In the genomic region with DNA sequence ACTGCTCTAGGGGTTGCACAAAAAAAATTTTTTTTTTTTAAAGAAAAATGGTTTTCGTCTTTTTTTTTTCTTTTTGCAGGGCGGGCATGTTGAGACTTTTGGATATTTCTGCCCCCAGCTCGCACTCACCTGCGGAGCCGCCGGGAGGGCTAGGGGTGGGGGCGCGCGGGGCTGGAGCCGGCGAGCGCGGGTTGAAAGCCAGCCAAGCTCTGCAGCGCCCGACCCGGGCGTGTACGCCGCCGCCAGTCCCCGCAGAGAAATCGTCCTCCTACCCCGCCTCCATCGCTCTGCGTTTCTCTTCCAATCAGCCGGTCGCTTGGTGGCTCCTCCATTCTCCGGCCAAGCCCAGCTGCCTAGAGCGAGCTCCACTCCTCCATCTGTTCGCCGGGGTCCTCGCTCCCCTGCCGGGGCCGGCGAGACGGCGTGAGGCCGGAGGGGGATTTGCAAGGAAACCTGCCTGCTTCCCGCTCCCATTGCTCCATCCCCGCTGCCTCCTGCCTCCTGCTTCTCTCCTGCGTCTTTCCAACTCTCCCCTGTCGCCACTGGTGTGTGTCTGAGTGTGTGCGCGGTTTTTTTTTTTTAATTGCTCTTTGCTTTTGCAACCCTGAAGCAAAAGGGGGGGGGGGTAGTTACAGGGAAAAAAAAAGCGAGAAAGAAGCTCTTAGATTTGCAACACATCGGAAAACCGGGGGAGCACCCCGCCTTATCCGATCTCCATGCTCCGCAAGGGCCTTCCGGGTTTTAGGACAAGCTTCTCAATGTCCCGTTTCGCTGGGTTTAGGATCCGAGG, we compare ENCODE assay signal across 1 cellular context.
A peak's percentile ranks its signal among the peaks of the same experiment; 100 is the strongest.
TF ChIP-seq lines count a peak whose summit lies in the region.

No MANE protein-coding gene starts in this region.

TF ChIP-seq in HepG2, 621 proteins besides CTCF, POLR2A, EP300 and RAD21 (continued from another document and continues in another):
- TF ChIP-seq, protein P1, sequence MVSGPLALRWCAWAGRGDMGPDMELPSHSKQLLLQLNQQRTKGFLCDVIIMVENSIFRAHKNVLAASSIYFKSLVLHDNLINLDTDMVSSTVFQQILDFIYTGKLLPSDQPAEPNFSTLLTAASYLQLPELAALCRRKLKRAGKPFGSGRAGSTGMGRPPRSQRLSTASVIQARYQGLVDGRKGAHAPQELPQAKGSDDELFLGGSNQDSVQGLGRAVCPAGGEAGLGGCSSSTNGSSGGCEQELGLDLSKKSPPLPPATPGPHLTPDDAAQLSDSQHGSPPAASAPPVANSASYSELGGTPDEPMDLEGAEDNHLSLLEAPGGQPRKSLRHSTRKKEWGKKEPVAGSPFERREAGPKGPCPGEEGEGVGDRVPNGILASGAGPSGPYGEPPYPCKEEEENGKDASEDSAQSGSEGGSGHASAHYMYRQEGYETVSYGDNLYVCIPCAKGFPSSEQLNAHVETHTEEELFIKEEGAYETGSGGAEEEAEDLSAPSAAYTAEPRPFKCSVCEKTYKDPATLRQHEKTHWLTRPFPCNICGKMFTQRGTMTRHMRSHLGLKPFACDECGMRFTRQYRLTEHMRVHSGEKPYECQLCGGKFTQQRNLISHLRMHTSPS (CRISPR knock-in tag; IDR thresholded peaks at IDR 0.05; ENCODE audit: low read depth): no peak
- TF ChIP-seq, protein P2, sequence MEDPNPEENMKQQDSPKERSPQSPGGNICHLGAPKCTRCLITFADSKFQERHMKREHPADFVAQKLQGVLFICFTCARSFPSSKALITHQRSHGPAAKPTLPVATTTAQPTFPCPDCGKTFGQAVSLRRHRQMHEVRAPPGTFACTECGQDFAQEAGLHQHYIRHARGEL (CRISPR knock-in tag; IDR thresholded peaks at IDR 0.05): no peak
- TF ChIP-seq SRF (IDR thresholded peaks at IDR 0.05; ENCODE audit: low read depth, low read length) (no peak), ZNF335 (CRISPR knock-in tag; IDR thresholded peaks at IDR 0.05) (no peak; the same call in 1 of the 2 replicates), KDM5B (CRISPR knock-in tag; IDR thresholded peaks at IDR 0.05; ENCODE audit: borderline replicate concordance) (peak; percentile 1; the same call in 1 of the 2 replicates), RARG (CRISPR knock-in tag; IDR thresholded peaks at IDR 0.05; ENCODE audit: low read depth) (no peak), TCF12 (IDR thresholded peaks at IDR 0.05) (no peak), TCF12 (CRISPR knock-in tag; IDR thresholded peaks at IDR 0.05) (0 out of 2 replicates have a peak, but pooled peaks have one; percentile 62), ARNT2 (CRISPR knock-in tag; IDR thresholded peaks at IDR 0.05; ENCODE audit: low read depth) (no peak), TBX2 (CRISPR knock-in tag; IDR thresholded peaks at IDR 0.05; ENCODE audit: borderline replicate concordance) (0 out of 2 replicates have a peak, but pooled peaks have one; percentile 9), AGO1 (IDR thresholded peaks at IDR 0.05; ENCODE audit: low read depth, low read length, poor library complexity, severe bottlenecking) (peak; percentile 76), ERF (CRISPR knock-in tag; IDR thresholded peaks at IDR 0.05) (peak; percentile 26; the same call in 1 of the 2 replicates), TEAD3 (CRISPR knock-in tag; optimal IDR thresholded peaks at IDR 0.05; ENCODE audit: borderline replicate concordance) (peak; percentile 29), HNRNPLL (IDR thresholded peaks at IDR 0.05; ENCODE audit: low read depth, low read length, poor library complexity, severe bottlenecking) (peak; percentile 73), AHR (CRISPR knock-in tag; IDR thresholded peaks at IDR 0.05) (no peak), KLF6 (CRISPR knock-in tag; IDR thresholded peaks at IDR 0.05) (no peak), SIX1 (CRISPR knock-in tag; IDR thresholded peaks at IDR 0.05; ENCODE audit: borderline replicate concordance) (no peak), ATF1 (CRISPR knock-in tag; IDR thresholded peaks at IDR 0.05) (peak; percentile 64), SMAD1 (CRISPR knock-in tag; IDR thresholded peaks at IDR 0.05; ENCODE audit: borderline replicate concordance, low read depth) (no peak), HNRNPL (IDR thresholded peaks at IDR 0.05; ENCODE audit: low read depth, low read length) (no peak), ZNF101 (CRISPR knock-in tag; IDR thresholded peaks at IDR 0.05; ENCODE audit: borderline replicate concordance, low read depth) (0 out of 2 replicates have a peak, but pooled peaks have one; percentile 18), SAP130 (CRISPR knock-in tag; IDR thresholded peaks at IDR 0.05; ENCODE audit: low read depth) (peak; percentile 61; the same call in 1 of the 2 replicates), ATAD3A (CRISPR knock-in tag; IDR thresholded peaks at IDR 0.05) (no peak), ZNF33A (CRISPR knock-in tag; IDR thresholded peaks at IDR 0.05; ENCODE audit: borderline replicate concordance) (0 out of 2 replicates have a peak, but pooled peaks have one; percentile 9), CBX5 (CRISPR knock-in tag; IDR thresholded peaks at IDR 0.05; ENCODE audit: borderline replicate concordance) (peak; percentile 23; the same call in 1 of the 2 replicates), FOXA3 (CRISPR knock-in tag; IDR thresholded peaks at IDR 0.05) (peak; percentile 34; the same call in 1 of the 2 replicates), SRY (CRISPR knock-in tag; IDR thresholded peaks at IDR 0.05) (0 out of 2 replicates have a peak, but pooled peaks have one; percentile 21), RFX3 (CRISPR knock-in tag; IDR thresholded peaks at IDR 0.05) (no peak), REPIN1 (CRISPR knock-in tag; IDR thresholded peaks at IDR 0.05; ENCODE audit: borderline replicate concordance, low read depth) (0 out of 2 replicates have a peak, but pooled peaks have one; percentile 38)
- TF ChIP-seq, protein P3, sequence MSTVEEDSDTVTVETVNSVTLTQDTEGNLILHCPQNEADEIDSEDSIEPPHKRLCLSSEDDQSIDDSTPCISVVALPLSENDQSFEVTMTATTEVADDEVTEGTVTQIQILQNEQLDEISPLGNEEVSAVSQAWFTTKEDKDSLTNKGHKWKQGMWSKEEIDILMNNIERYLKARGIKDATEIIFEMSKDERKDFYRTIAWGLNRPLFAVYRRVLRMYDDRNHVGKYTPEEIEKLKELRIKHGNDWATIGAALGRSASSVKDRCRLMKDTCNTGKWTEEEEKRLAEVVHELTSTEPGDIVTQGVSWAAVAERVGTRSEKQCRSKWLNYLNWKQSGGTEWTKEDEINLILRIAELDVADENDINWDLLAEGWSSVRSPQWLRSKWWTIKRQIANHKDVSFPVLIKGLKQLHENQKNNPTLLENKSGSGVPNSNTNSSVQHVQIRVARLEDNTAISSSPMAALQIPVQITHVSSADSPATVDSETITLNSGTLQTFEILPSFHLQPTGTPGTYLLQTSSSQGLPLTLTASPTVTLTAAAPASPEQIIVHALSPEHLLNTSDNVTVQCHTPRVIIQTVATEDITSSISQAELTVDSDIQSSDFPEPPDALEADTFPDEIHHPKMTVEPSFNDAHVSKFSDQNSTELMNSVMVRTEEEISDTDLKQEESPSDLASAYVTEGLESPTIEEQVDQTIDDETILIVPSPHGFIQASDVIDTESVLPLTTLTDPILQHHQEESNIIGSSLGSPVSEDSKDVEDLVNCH (CRISPR knock-in tag; IDR thresholded peaks at IDR 0.05): no peak
- TF ChIP-seq, protein P4, sequence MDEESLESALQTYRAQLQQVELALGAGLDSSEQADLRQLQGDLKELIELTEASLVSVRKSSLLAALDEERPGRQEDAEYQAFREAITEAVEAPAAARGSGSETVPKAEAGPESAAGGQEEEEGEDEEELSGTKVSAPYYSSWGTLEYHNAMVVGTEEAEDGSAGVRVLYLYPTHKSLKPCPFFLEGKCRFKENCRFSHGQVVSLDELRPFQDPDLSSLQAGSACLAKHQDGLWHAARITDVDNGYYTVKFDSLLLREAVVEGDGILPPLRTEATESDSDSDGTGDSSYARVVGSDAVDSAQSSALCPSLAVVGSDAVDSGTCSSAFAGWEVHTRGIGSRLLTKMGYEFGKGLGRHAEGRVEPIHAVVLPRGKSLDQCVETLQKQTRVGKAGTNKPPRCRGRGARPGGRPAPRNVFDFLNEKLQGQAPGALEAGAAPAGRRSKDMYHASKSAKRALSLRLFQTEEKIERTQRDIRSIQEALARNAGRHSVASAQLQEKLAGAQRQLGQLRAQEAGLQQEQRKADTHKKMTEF (CRISPR knock-in tag; IDR thresholded peaks at IDR 0.05): peak; percentile 57; the same call in 1 of the 2 replicates
- TF ChIP-seq, protein P5, sequence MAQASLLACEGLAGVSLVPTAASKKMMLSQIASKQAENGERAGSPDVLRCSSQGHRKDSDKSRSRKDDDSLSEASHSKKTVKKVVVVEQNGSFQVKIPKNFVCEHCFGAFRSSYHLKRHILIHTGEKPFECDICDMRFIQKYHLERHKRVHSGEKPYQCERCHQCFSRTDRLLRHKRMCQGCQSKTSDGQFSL (CRISPR knock-in tag; IDR thresholded peaks at IDR 0.05): no peak
- TF ChIP-seq, protein P6, sequence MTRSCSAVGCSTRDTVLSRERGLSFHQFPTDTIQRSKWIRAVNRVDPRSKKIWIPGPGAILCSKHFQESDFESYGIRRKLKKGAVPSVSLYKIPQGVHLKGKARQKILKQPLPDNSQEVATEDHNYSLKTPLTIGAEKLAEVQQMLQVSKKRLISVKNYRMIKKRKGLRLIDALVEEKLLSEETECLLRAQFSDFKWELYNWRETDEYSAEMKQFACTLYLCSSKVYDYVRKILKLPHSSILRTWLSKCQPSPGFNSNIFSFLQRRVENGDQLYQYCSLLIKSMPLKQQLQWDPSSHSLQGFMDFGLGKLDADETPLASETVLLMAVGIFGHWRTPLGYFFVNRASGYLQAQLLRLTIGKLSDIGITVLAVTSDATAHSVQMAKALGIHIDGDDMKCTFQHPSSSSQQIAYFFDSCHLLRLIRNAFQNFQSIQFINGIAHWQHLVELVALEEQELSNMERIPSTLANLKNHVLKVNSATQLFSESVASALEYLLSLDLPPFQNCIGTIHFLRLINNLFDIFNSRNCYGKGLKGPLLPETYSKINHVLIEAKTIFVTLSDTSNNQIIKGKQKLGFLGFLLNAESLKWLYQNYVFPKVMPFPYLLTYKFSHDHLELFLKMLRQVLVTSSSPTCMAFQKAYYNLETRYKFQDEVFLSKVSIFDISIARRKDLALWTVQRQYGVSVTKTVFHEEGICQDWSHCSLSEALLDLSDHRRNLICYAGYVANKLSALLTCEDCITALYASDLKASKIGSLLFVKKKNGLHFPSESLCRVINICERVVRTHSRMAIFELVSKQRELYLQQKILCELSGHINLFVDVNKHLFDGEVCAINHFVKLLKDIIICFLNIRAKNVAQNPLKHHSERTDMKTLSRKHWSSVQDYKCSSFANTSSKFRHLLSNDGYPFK (CRISPR knock-in tag; IDR thresholded peaks at IDR 0.05; ENCODE audit: borderline replicate concordance): peak; percentile 15; the same call in 1 of the 2 replicates
- TF ChIP-seq, protein P7, sequence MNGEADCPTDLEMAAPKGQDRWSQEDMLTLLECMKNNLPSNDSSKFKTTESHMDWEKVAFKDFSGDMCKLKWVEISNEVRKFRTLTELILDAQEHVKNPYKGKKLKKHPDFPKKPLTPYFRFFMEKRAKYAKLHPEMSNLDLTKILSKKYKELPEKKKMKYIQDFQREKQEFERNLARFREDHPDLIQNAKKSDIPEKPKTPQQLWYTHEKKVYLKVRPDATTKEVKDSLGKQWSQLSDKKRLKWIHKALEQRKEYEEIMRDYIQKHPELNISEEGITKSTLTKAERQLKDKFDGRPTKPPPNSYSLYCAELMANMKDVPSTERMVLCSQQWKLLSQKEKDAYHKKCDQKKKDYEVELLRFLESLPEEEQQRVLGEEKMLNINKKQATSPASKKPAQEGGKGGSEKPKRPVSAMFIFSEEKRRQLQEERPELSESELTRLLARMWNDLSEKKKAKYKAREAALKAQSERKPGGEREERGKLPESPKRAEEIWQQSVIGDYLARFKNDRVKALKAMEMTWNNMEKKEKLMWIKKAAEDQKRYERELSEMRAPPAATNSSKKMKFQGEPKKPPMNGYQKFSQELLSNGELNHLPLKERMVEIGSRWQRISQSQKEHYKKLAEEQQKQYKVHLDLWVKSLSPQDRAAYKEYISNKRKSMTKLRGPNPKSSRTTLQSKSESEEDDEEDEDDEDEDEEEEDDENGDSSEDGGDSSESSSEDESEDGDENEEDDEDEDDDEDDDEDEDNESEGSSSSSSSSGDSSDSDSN (CRISPR knock-in tag; IDR thresholded peaks at IDR 0.05): peak; percentile 85
- TF ChIP-seq, protein P8, sequence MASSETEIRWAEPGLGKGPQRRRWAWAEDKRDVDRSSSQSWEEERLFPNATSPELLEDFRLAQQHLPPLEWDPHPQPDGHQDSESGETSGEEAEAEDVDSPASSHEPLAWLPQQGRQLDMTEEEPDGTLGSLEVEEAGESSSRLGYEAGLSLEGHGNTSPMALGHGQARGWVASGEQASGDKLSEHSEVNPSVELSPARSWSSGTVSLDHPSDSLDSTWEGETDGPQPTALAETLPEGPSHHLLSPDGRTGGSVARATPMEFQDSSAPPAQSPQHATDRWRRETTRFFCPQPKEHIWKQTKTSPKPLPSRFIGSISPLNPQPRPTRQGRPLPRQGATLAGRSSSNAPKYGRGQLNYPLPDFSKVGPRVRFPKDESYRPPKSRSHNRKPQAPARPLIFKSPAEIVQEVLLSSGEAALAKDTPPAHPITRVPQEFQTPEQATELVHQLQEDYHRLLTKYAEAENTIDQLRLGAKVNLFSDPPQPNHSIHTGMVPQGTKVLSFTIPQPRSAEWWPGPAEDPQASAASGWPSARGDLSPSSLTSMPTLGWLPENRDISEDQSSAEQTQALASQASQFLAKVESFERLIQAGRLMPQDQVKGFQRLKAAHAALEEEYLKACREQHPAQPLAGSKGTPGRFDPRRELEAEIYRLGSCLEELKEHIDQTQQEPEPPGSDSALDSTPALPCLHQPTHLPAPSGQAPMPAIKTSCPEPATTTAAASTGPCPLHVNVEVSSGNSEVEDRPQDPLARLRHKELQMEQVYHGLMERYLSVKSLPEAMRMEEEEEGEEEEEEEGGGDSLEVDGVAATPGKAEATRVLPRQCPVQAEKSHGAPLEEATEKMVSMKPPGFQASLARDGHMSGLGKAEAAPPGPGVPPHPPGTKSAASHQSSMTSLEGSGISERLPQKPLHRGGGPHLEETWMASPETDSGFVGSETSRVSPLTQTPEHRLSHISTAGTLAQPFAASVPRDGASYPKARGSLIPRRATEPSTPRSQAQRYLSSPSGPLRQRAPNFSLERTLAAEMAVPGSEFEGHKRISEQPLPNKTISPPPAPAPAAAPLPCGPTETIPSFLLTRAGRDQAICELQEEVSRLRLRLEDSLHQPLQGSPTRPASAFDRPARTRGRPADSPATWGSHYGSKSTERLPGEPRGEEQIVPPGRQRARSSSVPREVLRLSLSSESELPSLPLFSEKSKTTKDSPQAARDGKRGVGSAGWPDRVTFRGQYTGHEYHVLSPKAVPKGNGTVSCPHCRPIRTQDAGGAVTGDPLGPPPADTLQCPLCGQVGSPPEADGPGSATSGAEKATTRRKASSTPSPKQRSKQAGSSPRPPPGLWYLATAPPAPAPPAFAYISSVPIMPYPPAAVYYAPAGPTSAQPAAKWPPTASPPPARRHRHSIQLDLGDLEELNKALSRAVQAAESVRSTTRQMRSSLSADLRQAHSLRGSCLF (CRISPR knock-in tag; IDR thresholded peaks at IDR 0.05; ENCODE audit: borderline replicate concordance): no peak
- TF ChIP-seq, protein P9, sequence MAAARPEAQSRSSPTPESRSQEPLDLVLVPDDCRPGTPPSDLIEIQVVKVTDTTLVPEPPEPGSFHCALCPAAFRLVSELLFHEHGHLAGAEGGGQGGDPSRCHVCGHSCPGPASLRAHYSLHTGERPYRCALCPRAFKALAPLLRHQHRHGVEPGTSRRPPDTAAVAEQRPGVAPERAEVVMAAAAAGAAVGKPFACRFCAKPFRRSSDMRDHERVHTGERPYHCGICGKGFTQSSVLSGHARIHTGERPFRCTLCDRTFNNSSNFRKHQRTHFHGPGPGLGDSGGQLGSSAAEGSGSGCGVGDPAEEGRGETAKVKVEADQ (CRISPR knock-in tag; IDR thresholded peaks at IDR 0.05; ENCODE audit: borderline replicate concordance): peak; percentile 54; the same call in 1 of the 2 replicates
- TF ChIP-seq, protein P10, sequence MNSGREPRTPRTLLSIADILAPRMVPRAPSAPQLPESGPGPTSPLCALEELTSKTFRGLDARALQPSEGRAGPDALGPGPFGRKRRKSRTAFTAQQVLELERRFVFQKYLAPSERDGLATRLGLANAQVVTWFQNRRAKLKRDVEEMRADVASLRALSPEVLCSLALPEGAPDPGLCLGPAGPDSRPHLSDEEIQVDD (CRISPR knock-in tag; IDR thresholded peaks at IDR 0.05; ENCODE audit: borderline replicate concordance): 0 out of 2 replicates have a peak, but pooled peaks have one; percentile 27
